1 cellular context compared by ENCODE assay signal in the genomic region with DNA sequence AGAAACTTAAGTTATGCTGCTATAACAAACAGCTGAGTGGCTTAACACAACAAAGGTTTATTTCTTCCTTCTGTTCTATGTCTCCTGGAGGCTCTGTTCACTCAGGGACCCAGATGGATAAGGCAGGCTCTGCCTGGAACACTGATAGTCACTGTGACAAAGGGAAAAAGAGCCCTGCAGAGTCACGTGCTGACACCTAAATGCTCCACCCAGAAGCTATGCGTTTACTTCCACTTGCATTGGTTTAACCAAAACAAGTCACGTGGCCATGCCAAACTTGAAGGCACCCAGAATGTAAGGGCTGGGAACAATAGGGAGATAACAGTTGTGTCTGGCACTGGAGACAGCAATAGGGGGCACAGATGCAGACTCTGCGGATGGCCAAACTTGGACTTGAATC.
TF ChIP-seq lines count a peak whose summit lies in the region.

No MANE protein-coding gene starts in this region.

TF ChIP-seq in K562, 482 proteins besides CTCF, POLR2A, EP300 and RAD21 (continues in another document):
- TF ChIP-seq HIVEP1 (CRISPR knock-in tag; IDR thresholded peaks at IDR 0.05), result no peak
- no peak for TF ChIP-seq PURB (CRISPR knock-in tag; IDR thresholded peaks at IDR 0.05; ENCODE audit: low read depth)
- no peak for TF ChIP-seq CREB3L1 (IDR thresholded peaks at IDR 0.05; ENCODE audit: borderline replicate concordance, low read depth)
- TF ChIP-seq HEY1 (CRISPR knock-in tag; IDR thresholded peaks at IDR 0.05; ENCODE audit: borderline replicate concordance), result no peak
- TF ChIP-seq, protein P1, sequence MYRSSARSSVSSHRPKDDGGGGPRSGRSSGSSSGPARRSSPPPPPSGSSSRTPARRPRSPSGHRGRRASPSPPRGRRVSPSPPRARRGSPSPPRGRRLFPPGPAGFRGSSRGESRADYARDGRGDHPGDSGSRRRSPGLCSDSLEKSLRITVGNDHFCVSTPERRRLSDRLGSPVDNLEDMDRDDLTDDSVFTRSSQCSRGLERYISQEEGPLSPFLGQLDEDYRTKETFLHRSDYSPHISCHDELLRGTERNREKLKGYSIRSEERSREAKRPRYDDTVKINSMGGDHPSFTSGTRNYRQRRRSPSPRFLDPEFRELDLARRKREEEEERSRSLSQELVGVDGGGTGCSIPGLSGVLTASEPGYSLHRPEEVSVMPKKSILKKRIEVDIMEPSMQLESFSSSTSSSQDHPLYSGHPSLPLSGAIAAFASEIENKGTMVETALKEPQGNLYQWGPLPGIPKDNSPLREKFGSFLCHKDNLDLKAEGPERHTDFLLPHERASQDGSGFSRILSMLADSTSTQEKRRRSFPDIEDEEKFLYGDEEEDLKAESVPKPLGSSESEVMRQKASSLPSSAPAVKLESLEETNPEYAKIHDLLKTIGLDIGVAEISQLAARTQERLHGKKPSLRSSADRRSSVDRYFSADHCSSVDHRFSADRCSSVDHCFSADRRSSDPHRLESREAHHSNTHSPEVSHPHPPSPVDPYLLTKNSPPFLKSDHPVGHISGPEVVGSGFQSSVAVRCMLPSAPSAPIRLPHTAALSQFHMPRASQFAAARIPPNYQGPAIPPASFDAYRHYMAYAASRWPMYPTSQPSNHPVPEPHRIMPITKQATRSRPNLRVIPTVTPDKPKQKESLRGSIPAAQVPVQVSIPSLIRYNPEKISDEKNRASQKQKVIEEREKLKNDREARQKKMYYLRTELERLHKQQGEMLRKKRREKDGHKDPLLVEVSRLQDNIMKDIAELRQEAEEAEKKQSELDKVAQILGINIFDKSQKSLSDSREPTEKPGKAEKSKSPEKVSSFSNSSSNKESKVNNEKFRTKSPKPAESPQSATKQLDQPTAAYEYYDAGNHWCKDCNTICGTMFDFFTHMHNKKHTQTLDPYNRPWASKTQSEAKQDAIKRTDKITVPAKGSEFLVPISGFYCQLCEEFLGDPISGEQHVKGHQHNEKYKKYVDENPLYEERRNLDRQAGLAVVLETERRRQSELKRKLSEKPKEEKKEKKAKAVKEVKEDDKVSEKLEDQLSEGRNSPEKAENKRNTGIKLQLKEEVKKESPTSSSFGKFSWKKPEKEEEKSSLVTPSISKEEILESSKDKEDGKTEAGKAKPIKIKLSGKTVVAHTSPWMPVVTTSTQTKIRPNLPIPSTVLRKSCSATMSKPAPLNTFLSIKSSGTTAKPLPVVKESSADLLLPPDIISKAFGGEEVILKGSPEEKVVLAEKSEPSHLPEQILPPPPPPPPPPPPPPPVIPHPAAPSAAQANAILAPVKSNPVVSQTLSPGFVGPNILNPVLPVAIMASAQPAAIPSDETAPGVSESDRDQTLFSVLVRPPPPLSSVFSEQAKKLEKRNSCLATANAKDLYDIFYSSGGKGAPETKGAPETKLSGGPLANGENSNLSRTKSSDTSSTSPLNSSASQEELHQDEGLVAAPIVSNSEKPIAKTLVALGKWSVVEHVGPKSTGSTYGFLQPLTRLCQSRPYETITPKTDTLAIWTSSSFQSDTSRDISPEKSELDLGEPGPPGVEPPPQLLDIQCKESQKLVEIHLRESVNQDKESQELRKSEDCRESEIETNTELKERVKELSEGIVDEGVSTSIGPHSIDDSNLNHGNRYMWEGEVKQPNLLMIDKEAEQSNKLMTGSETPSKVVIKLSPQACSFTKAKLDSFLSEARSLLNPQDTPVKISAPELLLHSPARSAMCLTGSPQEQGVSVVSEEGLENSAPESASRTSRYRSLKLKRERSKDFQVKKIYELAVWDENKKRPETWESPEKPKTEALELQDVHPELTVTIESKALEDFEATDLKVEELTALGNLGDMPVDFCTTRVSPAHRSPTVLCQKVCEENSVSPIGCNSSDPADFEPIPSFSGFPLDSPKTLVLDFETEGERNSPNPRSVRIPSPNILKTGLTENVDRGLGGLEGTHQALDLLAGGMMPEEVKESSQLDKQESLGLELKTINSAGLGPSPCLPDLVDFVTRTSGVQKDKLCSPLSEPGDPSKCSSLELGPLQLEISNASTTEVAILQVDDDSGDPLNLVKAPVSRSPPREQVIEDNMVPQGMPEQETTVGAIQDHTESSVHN (IDR thresholded peaks at IDR 0.05; ENCODE audit: borderline replicate concordance in 1 of 2, low read depth in 1 of 2), result no peak
- no peak for TF ChIP-seq KAT7 (CRISPR knock-in tag; IDR thresholded peaks at IDR 0.05; ENCODE audit: borderline replicate concordance)
- no peak for TF ChIP-seq ZNF41 (CRISPR knock-in tag; conservative IDR thresholded peaks at IDR 0.05)
- TF ChIP-seq ZNF146 (CRISPR knock-in tag; IDR thresholded peaks at IDR 0.05; ENCODE audit: unreplicated experiment), result no peak
- TF ChIP-seq NFE2 (IDR thresholded peaks at IDR 0.05; ENCODE audit: low read depth), result peak; percentile 60
- TF ChIP-seq, protein P2, sequence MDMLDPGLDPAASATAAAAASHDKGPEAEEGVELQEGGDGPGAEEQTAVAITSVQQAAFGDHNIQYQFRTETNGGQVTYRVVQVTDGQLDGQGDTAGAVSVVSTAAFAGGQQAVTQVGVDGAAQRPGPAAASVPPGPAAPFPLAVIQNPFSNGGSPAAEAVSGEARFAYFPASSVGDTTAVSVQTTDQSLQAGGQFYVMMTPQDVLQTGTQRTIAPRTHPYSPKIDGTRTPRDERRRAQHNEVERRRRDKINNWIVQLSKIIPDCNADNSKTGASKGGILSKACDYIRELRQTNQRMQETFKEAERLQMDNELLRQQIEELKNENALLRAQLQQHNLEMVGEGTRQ (CRISPR knock-in tag; IDR thresholded peaks at IDR 0.05), result peak; percentile 84
- no peak for TF ChIP-seq GATAD2B (IDR thresholded peaks at IDR 0.05; ENCODE audit: borderline replicate concordance)
- TF ChIP-seq SAFB (IDR thresholded peaks at IDR 0.05; ENCODE audit: borderline replicate concordance, low read depth, low read length), result no peak
- TF ChIP-seq ZFX (CRISPR knock-in tag; IDR thresholded peaks at IDR 0.05), result no peak
- TF ChIP-seq TBP (optimal IDR thresholded peaks at IDR 0.05; ENCODE audit: low read depth, low read length), result no peak
- TF ChIP-seq RBM39 (optimal IDR thresholded peaks at IDR 0.05; ENCODE audit: low read depth, low read length), result no peak
- no peak for TF ChIP-seq CREBBP (IDR thresholded peaks at IDR 0.05; ENCODE audit: low read depth, low read length)
- TF ChIP-seq SMARCA4 (IDR thresholded peaks at IDR 0.05), result no peak
- no peak for TF ChIP-seq BMI1 (IDR thresholded peaks at IDR 0.05; ENCODE audit: low read length)
- peak; percentile 47; the same call in 1 of the 2 replicates for TF ChIP-seq CBFA2T2 (conservative IDR thresholded peaks at IDR 0.05)
- TF ChIP-seq, protein P3, sequence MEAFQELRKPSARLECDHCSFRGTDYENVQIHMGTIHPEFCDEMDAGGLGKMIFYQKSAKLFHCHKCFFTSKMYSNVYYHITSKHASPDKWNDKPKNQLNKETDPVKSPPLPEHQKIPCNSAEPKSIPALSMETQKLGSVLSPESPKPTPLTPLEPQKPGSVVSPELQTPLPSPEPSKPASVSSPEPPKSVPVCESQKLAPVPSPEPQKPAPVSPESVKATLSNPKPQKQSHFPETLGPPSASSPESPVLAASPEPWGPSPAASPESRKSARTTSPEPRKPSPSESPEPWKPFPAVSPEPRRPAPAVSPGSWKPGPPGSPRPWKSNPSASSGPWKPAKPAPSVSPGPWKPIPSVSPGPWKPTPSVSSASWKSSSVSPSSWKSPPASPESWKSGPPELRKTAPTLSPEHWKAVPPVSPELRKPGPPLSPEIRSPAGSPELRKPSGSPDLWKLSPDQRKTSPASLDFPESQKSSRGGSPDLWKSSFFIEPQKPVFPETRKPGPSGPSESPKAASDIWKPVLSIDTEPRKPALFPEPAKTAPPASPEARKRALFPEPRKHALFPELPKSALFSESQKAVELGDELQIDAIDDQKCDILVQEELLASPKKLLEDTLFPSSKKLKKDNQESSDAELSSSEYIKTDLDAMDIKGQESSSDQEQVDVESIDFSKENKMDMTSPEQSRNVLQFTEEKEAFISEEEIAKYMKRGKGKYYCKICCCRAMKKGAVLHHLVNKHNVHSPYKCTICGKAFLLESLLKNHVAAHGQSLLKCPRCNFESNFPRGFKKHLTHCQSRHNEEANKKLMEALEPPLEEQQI (IDR thresholded peaks at IDR 0.05), result no peak
- TF ChIP-seq ZNF316 (IDR thresholded peaks at IDR 0.05), result peak; percentile 50; the same call in 1 of the 2 replicates
- TF ChIP-seq ZNF766 (CRISPR knock-in tag; conservative IDR thresholded peaks at IDR 0.05), result peak; percentile 75; the same call in 1 of the 2 replicates
- TF ChIP-seq MAFG (tag; conservative IDR thresholded peaks at IDR 0.05), result peak; percentile 77
- no peak for TF ChIP-seq NFE2L1 (tag; IDR thresholded peaks at IDR 0.05; ENCODE audit: borderline replicate concordance, low read depth)
- no peak for TF ChIP-seq CEBPG (CRISPR knock-in tag; IDR thresholded peaks at IDR 0.05)
- no peak for TF ChIP-seq CEBPG (tag; conservative IDR thresholded peaks at IDR 0.05 in 1 of 2, IDR thresholded peaks at IDR 0.05 in 1 of 2)
- TF ChIP-seq KAT8 (IDR thresholded peaks at IDR 0.05; ENCODE audit: low read depth), result no peak
- TF ChIP-seq KHSRP (IDR thresholded peaks at IDR 0.05), result no peak
- TF ChIP-seq MAX (CRISPR knock-in tag; IDR thresholded peaks at IDR 0.05), result no peak
- no peak for TF ChIP-seq PCBP1 (IDR thresholded peaks at IDR 0.05; ENCODE audit: low read depth, low read length, poor library complexity, severe bottlenecking)
- TF ChIP-seq, protein P4, sequence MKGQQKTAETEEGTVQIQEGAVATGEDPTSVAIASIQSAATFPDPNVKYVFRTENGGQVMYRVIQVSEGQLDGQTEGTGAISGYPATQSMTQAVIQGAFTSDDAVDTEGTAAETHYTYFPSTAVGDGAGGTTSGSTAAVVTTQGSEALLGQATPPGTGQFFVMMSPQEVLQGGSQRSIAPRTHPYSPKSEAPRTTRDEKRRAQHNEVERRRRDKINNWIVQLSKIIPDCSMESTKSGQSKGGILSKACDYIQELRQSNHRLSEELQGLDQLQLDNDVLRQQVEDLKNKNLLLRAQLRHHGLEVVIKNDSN (CRISPR knock-in tag; IDR thresholded peaks at IDR 0.05), result peak; percentile 86
